ENCODE assay signal across 2 cellular contexts in genomic region chr10:79235765-79236755, GRCh38.
TF ChIP-seq lines count a peak whose summit lies in the region.

No MANE protein-coding gene starts in this region.

TF ChIP-seq in IMR-90, 13 proteins besides CTCF, POLR2A, EP300 and RAD21:
- TF ChIP-seq, protein P1, sequence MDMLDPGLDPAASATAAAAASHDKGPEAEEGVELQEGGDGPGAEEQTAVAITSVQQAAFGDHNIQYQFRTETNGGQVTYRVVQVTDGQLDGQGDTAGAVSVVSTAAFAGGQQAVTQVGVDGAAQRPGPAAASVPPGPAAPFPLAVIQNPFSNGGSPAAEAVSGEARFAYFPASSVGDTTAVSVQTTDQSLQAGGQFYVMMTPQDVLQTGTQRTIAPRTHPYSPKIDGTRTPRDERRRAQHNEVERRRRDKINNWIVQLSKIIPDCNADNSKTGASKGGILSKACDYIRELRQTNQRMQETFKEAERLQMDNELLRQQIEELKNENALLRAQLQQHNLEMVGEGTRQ (IDR thresholded peaks at IDR 0.05; ENCODE audit: low read depth, low read length): no peak
- TF ChIP-seq MXI1 (IDR thresholded peaks at IDR 0.05; ENCODE audit: borderline replicate concordance, low read depth, low read length): no peak
- TF ChIP-seq ELK1 (IDR thresholded peaks at IDR 0.05; ENCODE audit: borderline replicate concordance, low read depth, low read length): no peak
- no peak for TF ChIP-seq CHD1 (IDR thresholded peaks at IDR 0.05; ENCODE audit: low read depth, low read length)
- TF ChIP-seq RCOR1 (IDR thresholded peaks at IDR 0.05; ENCODE audit: insufficient replicate concordance, low read length): no peak
- no peak for TF ChIP-seq SMC3 (IDR thresholded peaks at IDR 0.05; ENCODE audit: low read depth, low read length)
- TF ChIP-seq CEBPB (IDR thresholded peaks at IDR 0.05; ENCODE audit: low read depth, low read length): no peak
- TF ChIP-seq RFX5 (IDR thresholded peaks at IDR 0.05; ENCODE audit: low read depth, low read length): no peak
- TF ChIP-seq MAFK (IDR thresholded peaks at IDR 0.05; ENCODE audit: low read depth, low read length): no peak
- no peak for TF ChIP-seq MAZ (IDR thresholded peaks at IDR 0.05; ENCODE audit: borderline replicate concordance, low read depth, low read length)
- no peak for TF ChIP-seq FOS (IDR thresholded peaks at IDR 0.05; ENCODE audit: low read depth, low read length)
- no peak for TF ChIP-seq BHLHE40 (IDR thresholded peaks at IDR 0.05; ENCODE audit: low read depth, low read length)
- no peak for TF ChIP-seq NFE2L2 (IDR thresholded peaks at IDR 0.05; ENCODE audit: low read depth, low read length)

TF ChIP-seq in endothelial cell of umbilical vein, 7 proteins besides CTCF, POLR2A, EP300 and RAD21:
- TF ChIP-seq GATA2 (IDR thresholded peaks at IDR 0.05; ENCODE audit: insufficient read depth, insufficient read length, low read depth, low read length) (no peak), FOS (IDR thresholded peaks at IDR 0.05; ENCODE audit: borderline replicate concordance, insufficient read depth, low read length) (no peak), MYC (IDR thresholded peaks at IDR 0.05; ENCODE audit: low read depth, low read length) (no peak)
